ENCODE assay signal across 8 cellular contexts in genomic region chr1:185646202-185646683, GRCh38.
DNase-seq lines count a peak whose midpoint lies in the region; ATAC-seq, FAIRE-seq and TF ChIP-seq lines count a peak whose summit lies in the region.

No MANE protein-coding gene starts in this region.

- peaks cover 0 to 9% (median 7%) of the 10 kb centered on the region in 8 donors for H3K9me3 Mint-ChIP-seq in CD4-positive, alpha-beta memory T cell

- peak; percentile 38 for DNase-seq in NCI-H1694 treated with DMSO at 0.1 percent for 48 hours (lab: John Stamatoyannopoulos, UW)
- no peak for DNase-seq in K562 (ENCODE audit: extremely low read depth in 1 of 4, low spot score in 3 of 4)
- DNase-seq in stomach = peak; percentile 57
- no peak for DNase-seq in CD4-positive, alpha-beta memory T cell
- no peak for DNase-seq in stimulated activated CD4-positive, alpha-beta T cell treated with anti-CD3 and anti-CD28 coated beads, Interleukin-2, amount 100 ng/mL, for 48 hours

- TF ChIP-seq CTCF in K562 (IDR thresholded peaks at IDR 0.05 in 2 of 3, conservative IDR thresholded peaks at IDR 0.05 in 1 of 3; ENCODE audit: insufficient read depth in 2 of 3, low read depth in 1 of 3, low read length in 3 of 3) (no peak), stomach (IDR thresholded peaks at IDR 0.05) (no peak)

- CTCF ChIA-PET in K562 (lab: Yijun Ruan, JAX; ENCODE audit: low intra/inter-chr PET ratio) = no interaction called here
- CTCF ChIA-PET in CD4-positive, alpha-beta memory T cell (lab: Charles Lee; ENCODE audit: partially characterized antibody) = interaction anchor here (0.9 to 3.3 kb wide), 8 partner anchors 11 to 329 kb away, joined by 3 to 13 read pairs (median 4); partner anchors contain the start of gene IVNS1ABP

- no peaks in the 10 kb centered on the region for H4K20me1 ChIP-seq in K562 (replicated peaks; ENCODE audit: control insufficient read depth, insufficient read depth, low read length)

- intact Hi-C loops in K562 (cut with micrococcal nuclease) = no loop called here
- intact Hi-C loops in stomach (cut with DNase I; ENCODE audit: low total_unique reads) = no loop called here
- intact Hi-C loops in CD4-positive, alpha-beta memory T cell (cut with micrococcal nuclease) = no loop called here

- peaks cover 0 to 2% of the 10 kb centered on the region in 2 donors for H3K36me3 Mint-ChIP-seq in CD4-positive, alpha-beta memory T cell

- ATAC-seq in GM19463 (IDR thresholded peaks at IDR 0.05; ENCODE audit: unreplicated experiment) (peak; percentile 63), K562 (no peak), GM19023 (IDR thresholded peaks at IDR 0.05; ENCODE audit: unreplicated experiment) (no peak)

- in situ Hi-C loops in K562 (cut with MboI) = no loop called here

- BruUV-seq in K562 (replicated peaks; lab: Mats Ljungman, UMichigan) = no TSS peak

- H3K4me3 ChIP-seq in K562 (no peak overlapping the region), iPS-18a (ENCODE audit: low read length) (peak overlapping the region; percentile 26), stomach (no peak overlapping the region)
- no peak overlapping the region for H3K4me3 ChIP-seq in CD4-positive, alpha-beta memory T cell (ENCODE audit: low read length in 2 of 2)

- POLR2A ChIA-PET in K562 (lab: Yijun Ruan, JAX) = no interaction called here
- POLR2A ChIA-PET in CD4-positive, alpha-beta memory T cell (lab: Charles Lee; ENCODE audit: partially characterized antibody) = interaction anchor here (1.5 to 2.8 kb wide), 3 partner anchors 24 to 329 kb away, joined by 3 to 11 read pairs (median 9); partner anchors contain the start of gene IVNS1ABP

- no peaks in the 10 kb centered on the region for H3K27me3 ChIP-seq in K562 (ENCODE audit: control insufficient read depth in 2 of 2, insufficient read depth in 2 of 2, low read length in 2 of 2)
- H3K27me3 ChIP-seq in iPS-18a (ENCODE audit: control insufficient read depth, insufficient read depth, low read length) = no peaks in the 10 kb centered on the region
- H3K27me3 ChIP-seq in stomach = no peaks in the 10 kb centered on the region
- H3K27me3 ChIP-seq in CD4-positive, alpha-beta memory T cell (ENCODE audit: insufficient read depth, low read length) = no peaks in the 10 kb centered on the region

- TF ChIP-seq EP300 in K562 (IDR thresholded peaks at IDR 0.05; ENCODE audit: low read length) (no peak), stomach (IDR thresholded peaks at IDR 0.05) (no peak)

- peak overlapping the region in 1 of 8 donors; percentile 57 for H3K4me3 Mint-ChIP-seq in CD4-positive, alpha-beta memory T cell

- H3K27me3 Mint-ChIP-seq in CD4-positive, alpha-beta memory T cell = no peaks in the 10 kb centered on the region

- FAIRE-seq in K562 (lab: Jason Lieb, UNC) = no peak

- WGBS in K562 (ENCODE audit: insufficient coverage, low coverage, missing lambda C conversion rate) = 0% methylated on average over 3 of the region's 3 CpGs
- WGBS in stomach, 5 donors = 5 to 18% (median 7%) methylated on average over 3 of the region's 3 CpGs

- H3K27ac ChIP-seq in K562 (ENCODE audit: extremely low read depth, low read depth, low read length) = no peak overlapping the region
- H3K27ac ChIP-seq in iPS-18a (ENCODE audit: low read length) = peak overlapping the region; percentile 90
- H3K27ac ChIP-seq in stomach = peak overlapping the region in 4 of 5 donors; percentile 23 to 66 (median 34)
- no peak overlapping the region for H3K27ac ChIP-seq in CD4-positive, alpha-beta memory T cell (ENCODE audit: low read depth, low read length)

- no peaks in the 10 kb centered on the region for H3K79me2 ChIP-seq in K562 (ENCODE audit: control insufficient read depth, insufficient read depth, low read length)

- H3K9me3 ChIP-seq in K562 (replicated peaks; ENCODE audit: control insufficient read depth, insufficient read depth, low read depth, low read length) (no peaks in the 10 kb centered on the region), iPS-18a (ENCODE audit: control insufficient read depth, low read depth, low read length) (peaks cover 13% of the 10 kb centered on the region), stomach (peaks cover 0 to 13% (median 3%) of the 10 kb centered on the region in 4 donors)
- H3K9me3 ChIP-seq in CD4-positive, alpha-beta memory T cell (ENCODE audit: control insufficient read depth in 1 of 2, low read length in 2 of 2) = no peaks in the 10 kb centered on the region

- peak overlapping the region in 2 of 7 donors; percentile 36 to 90 for H3K27ac Mint-ChIP-seq in CD4-positive, alpha-beta memory T cell

- H3K4me1 ChIP-seq in K562 (replicated peaks in 1 of 2; ENCODE audit: control insufficient read depth in 2 of 2, insufficient read depth in 2 of 2, low read length in 2 of 2) = peaks cover 0 to 4% of the 10 kb centered on the region in 2 experiments; a peak in 1 of 5 replicates
- H3K4me1 ChIP-seq in iPS-18a (ENCODE audit: control insufficient read depth, low read depth, low read length) = peaks cover 31% of the 10 kb centered on the region
- peaks cover 6 to 13% (median 11%) of the 10 kb centered on the region in 4 donors for H3K4me1 ChIP-seq in stomach
- peaks cover 23% of the 10 kb centered on the region for H3K4me1 ChIP-seq in CD4-positive, alpha-beta memory T cell (ENCODE audit: insufficient read depth, low read length)

- H3K4me2 ChIP-seq in K562 (ENCODE audit: insufficient read depth, low read length) = no peak overlapping the region

- H2AFZ ChIP-seq in K562 (ENCODE audit: low read depth, low read length) = no peak overlapping the region

- H3K9me1 ChIP-seq in K562 (ENCODE audit: control insufficient read depth, insufficient read depth, low read length) = no peaks in the 10 kb centered on the region

- TF ChIP-seq POLR2A in K562 (conservative IDR thresholded peaks at IDR 0.05) (no peak), stomach (IDR thresholded peaks at IDR 0.05) (no peak)

- peaks cover 20 to 44% (median 24%) of the 10 kb centered on the region in 4 donors for H3K4me1 Mint-ChIP-seq in CD4-positive, alpha-beta memory T cell

- H3K36me3 ChIP-seq in K562 (ENCODE audit: control insufficient read depth, insufficient read depth, low read length) = no peaks in the 10 kb centered on the region
- no peaks in the 10 kb centered on the region for H3K36me3 ChIP-seq in iPS-18a (ENCODE audit: control insufficient read depth, low read depth, low read length)
- H3K36me3 ChIP-seq in stomach = no peaks in the 10 kb centered on the region
- no peaks in the 10 kb centered on the region for H3K36me3 ChIP-seq in CD4-positive, alpha-beta memory T cell (ENCODE audit: insufficient read depth, low read length)

- H3K9ac ChIP-seq in K562 (ENCODE audit: insufficient read depth in 1 of 2, low read depth in 2 of 2, low read length in 2 of 2) (no peak overlapping the region), iPS-18a (ENCODE audit: low read length) (peak overlapping the region; percentile 32)

- TF ChIP-seq RAD21 in K562 (CRISPR knock-in tag; conservative IDR thresholded peaks at IDR 0.05 in 1 of 2, IDR thresholded peaks at IDR 0.05 in 1 of 2) = no peak

TF ChIP-seq in K562, 482 proteins besides CTCF, POLR2A, EP300 and RAD21 (continues in another document):
- TF ChIP-seq ZNF766 (CRISPR knock-in tag; conservative IDR thresholded peaks at IDR 0.05) (no peak), MCM7 (IDR thresholded peaks at IDR 0.05) (no peak), CREM (IDR thresholded peaks at IDR 0.05; ENCODE audit: low read depth) (no peak), ZNF583 (CRISPR knock-in tag; IDR thresholded peaks at IDR 0.05) (no peak)

Comparison
In these comparisons a context has a peak if more than half of its experiments do, and no peak if none do; other contexts are left out.
1. DNase-seq: peak in NCI-H1694 treated with DMSO at 0.1 percent for 48 hours (single experiment) and stomach (single experiment); none in K562 (0 of 4), CD4-positive, alpha-beta memory T cell (0 of 5) and stimulated activated CD4-positive, alpha-beta T cell treated with anti-CD3 and anti-CD28 coated beads, Interleukin-2, amount 100 ng/mL, for 48 hours (0 of 2).
2. H3K27ac ChIP-seq: peak in iPS-18a (single experiment) and stomach (4 of 5); none in K562 (single experiment) and CD4-positive, alpha-beta memory T cell (single experiment).